ENCODE assay signal across 1 cellular context in the genomic region with DNA sequence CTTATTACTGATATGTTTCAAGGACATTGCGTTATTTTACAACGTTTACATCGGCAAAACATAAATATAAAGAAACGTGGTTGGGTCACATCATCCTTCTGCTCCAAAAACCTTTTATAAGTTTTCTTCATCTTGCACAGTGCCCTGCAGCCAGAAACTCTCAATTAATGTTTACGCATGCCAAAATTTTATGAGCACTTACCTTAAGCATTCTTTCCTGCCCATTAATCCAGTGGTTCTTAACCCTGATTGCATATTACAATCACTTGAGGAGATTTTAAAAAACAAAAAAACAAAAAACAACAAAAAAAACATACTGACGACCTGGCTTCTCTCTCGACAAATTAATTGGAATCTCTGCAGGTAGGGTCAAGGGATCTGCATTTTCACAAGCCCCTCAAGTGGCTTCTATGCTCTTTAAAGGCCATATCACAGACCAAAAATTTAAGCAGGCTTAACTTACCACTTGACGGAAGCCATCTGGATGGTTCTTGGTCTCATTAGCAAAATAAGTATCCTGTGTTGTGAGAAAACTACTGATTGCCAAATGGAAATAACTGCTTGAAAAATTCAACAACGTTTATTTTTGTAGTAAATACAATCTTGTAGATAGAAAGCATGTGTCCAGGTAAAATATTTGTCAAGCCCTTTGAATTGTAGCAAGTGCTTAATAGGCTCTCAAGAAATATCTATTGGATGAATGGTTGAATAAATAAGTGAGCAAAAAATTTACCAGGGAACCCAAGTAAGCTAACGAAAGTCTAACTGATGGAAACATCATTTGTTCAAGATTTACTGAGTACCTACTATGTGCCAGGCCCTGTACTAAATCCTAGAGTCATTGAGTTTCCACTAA.
TF ChIP-seq lines count a peak whose summit lies in the region.

No MANE protein-coding gene starts in this region.

TF ChIP-seq in HEK293, 187 proteins besides CTCF, POLR2A, EP300 and RAD21 (continued from another document):
- TF ChIP-seq, protein P1, sequence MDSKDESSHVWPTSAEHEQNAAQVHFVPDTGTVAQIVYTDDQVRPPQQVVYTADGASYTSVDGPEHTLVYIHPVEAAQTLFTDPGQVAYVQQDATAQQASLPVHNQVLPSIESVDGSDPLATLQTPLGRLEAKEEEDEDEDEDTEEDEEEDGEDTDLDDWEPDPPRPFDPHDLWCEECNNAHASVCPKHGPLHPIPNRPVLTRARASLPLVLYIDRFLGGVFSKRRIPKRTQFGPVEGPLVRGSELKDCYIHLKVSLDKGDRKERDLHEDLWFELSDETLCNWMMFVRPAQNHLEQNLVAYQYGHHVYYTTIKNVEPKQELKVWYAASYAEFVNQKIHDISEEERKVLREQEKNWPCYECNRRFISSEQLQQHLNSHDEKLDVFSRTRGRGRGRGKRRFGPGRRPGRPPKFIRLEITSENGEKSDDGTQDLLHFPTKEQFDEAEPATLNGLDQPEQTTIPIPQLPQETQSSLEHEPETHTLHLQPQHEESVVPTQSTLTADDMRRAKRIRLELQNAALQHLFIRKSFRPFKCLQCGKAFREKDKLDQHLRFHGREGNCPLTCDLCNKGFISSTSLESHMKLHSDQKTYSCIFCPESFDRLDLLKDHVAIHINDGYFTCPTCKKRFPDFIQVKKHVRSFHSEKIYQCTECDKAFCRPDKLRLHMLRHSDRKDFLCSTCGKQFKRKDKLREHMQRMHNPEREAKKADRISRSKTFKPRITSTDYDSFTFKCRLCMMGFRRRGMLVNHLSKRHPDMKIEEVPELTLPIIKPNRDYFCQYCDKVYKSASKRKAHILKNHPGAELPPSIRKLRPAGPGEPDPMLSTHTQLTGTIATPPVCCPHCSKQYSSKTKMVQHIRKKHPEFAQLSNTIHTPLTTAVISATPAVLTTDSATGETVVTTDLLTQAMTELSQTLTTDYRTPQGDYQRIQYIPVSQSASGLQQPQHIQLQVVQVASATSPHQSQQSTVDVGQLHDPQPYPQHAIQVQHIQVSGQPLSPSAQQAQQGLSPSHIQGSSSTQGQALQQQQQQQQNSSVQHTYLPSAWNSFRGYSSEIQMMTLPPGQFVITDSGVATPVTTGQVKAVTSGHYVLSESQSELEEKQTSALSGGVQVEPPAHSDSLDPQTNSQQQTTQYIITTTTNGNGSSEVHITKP (tag by site-specific recombination; IDR thresholded peaks at IDR 0.05), result 0 out of 2 replicates have a peak, but pooled peaks have one; percentile 16
- TF ChIP-seq ZNF843 (tag by site-specific recombination; IDR thresholded peaks at IDR 0.05), result peak; percentile 69; the same call in 1 of the 2 replicates
- TF ChIP-seq, protein P2, sequence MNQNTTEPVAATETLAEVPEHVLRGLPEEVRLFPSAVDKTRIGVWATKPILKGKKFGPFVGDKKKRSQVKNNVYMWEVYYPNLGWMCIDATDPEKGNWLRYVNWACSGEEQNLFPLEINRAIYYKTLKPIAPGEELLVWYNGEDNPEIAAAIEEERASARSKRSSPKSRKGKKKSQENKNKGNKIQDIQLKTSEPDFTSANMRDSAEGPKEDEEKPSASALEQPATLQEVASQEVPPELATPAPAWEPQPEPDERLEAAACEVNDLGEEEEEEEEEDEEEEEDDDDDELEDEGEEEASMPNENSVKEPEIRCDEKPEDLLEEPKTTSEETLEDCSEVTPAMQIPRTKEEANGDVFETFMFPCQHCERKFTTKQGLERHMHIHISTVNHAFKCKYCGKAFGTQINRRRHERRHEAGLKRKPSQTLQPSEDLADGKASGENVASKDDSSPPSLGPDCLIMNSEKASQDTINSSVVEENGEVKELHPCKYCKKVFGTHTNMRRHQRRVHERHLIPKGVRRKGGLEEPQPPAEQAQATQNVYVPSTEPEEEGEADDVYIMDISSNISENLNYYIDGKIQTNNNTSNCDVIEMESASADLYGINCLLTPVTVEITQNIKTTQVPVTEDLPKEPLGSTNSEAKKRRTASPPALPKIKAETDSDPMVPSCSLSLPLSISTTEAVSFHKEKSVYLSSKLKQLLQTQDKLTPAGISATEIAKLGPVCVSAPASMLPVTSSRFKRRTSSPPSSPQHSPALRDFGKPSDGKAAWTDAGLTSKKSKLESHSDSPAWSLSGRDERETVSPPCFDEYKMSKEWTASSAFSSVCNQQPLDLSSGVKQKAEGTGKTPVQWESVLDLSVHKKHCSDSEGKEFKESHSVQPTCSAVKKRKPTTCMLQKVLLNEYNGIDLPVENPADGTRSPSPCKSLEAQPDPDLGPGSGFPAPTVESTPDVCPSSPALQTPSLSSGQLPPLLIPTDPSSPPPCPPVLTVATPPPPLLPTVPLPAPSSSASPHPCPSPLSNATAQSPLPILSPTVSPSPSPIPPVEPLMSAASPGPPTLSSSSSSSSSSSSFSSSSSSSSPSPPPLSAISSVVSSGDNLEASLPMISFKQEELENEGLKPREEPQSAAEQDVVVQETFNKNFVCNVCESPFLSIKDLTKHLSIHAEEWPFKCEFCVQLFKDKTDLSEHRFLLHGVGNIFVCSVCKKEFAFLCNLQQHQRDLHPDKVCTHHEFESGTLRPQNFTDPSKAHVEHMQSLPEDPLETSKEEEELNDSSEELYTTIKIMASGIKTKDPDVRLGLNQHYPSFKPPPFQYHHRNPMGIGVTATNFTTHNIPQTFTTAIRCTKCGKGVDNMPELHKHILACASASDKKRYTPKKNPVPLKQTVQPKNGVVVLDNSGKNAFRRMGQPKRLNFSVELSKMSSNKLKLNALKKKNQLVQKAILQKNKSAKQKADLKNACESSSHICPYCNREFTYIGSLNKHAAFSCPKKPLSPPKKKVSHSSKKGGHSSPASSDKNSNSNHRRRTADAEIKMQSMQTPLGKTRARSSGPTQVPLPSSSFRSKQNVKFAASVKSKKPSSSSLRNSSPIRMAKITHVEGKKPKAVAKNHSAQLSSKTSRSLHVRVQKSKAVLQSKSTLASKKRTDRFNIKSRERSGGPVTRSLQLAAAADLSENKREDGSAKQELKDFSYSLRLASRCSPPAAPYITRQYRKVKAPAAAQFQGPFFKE (tag by site-specific recombination; IDR thresholded peaks at IDR 0.05; ENCODE audit: borderline replicate concordance), result no peak
- TF ChIP-seq KLF7 (tag by site-specific recombination; IDR thresholded peaks at IDR 0.05; ENCODE audit: borderline replicate concordance), result peak; percentile 35; the same call in 1 of the 2 replicates
- 0 out of 2 replicates have a peak, but pooled peaks have one; percentile 26 for TF ChIP-seq ZXDB (tag by site-specific recombination; IDR thresholded peaks at IDR 0.05)
- no peak for TF ChIP-seq ZNF776 (tag by site-specific recombination; IDR thresholded peaks at IDR 0.05; ENCODE audit: borderline replicate concordance)
- TF ChIP-seq, protein P3, sequence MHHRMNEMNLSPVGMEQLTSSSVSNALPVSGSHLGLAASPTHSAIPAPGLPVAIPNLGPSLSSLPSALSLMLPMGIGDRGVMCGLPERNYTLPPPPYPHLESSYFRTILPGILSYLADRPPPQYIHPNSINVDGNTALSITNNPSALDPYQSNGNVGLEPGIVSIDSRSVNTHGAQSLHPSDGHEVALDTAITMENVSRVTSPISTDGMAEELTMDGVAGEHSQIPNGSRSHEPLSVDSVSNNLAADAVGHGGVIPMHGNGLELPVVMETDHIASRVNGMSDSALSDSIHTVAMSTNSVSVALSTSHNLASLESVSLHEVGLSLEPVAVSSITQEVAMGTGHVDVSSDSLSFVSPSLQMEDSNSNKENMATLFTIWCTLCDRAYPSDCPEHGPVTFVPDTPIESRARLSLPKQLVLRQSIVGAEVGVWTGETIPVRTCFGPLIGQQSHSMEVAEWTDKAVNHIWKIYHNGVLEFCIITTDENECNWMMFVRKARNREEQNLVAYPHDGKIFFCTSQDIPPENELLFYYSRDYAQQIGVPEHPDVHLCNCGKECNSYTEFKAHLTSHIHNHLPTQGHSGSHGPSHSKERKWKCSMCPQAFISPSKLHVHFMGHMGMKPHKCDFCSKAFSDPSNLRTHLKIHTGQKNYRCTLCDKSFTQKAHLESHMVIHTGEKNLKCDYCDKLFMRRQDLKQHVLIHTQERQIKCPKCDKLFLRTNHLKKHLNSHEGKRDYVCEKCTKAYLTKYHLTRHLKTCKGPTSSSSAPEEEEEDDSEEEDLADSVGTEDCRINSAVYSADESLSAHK (tag by site-specific recombination; IDR thresholded peaks at IDR 0.05), result peak; percentile 80
- peak; percentile 45; the same call in 1 of the 2 replicates for TF ChIP-seq PRDM1 (tag by site-specific recombination; IDR thresholded peaks at IDR 0.05)
- no peak for TF ChIP-seq ZNF221 (tag by site-specific recombination; IDR thresholded peaks at IDR 0.05; ENCODE audit: borderline replicate concordance)
TF ChIP-seq in HEK293: peak in this region for 11.
